2 cellular contexts compared by ENCODE assay signal in genomic region chr9:113853333-113853732, GRCh38.
TF ChIP-seq lines count a peak whose summit lies in the region.

No MANE protein-coding gene starts in this region.

TF ChIP-seq in GM12878, 131 proteins besides CTCF, POLR2A, EP300 and RAD21:
- TF ChIP-seq NKRF (conservative IDR thresholded peaks at IDR 0.05): no peak
- no peak for TF ChIP-seq SKIL (IDR thresholded peaks at IDR 0.05; ENCODE audit: low read depth, poor library complexity, severe bottlenecking)
- no peak for TF ChIP-seq ZBTB33 (IDR thresholded peaks at IDR 0.05)
- TF ChIP-seq SIX5 (IDR thresholded peaks at IDR 0.05; ENCODE audit: low read depth, low read length, severe bottlenecking): no peak
- no peak for TF ChIP-seq EED (IDR thresholded peaks at IDR 0.05; ENCODE audit: low read depth)
- TF ChIP-seq LARP7 (IDR thresholded peaks at IDR 0.05): no peak
- TF ChIP-seq CHD4 (IDR thresholded peaks at IDR 0.05): no peak
- no peak for TF ChIP-seq NR2C2 (IDR thresholded peaks at IDR 0.05; ENCODE audit: borderline replicate concordance, control insufficient read depth, insufficient read length, low read depth)
- TF ChIP-seq, protein P1, sequence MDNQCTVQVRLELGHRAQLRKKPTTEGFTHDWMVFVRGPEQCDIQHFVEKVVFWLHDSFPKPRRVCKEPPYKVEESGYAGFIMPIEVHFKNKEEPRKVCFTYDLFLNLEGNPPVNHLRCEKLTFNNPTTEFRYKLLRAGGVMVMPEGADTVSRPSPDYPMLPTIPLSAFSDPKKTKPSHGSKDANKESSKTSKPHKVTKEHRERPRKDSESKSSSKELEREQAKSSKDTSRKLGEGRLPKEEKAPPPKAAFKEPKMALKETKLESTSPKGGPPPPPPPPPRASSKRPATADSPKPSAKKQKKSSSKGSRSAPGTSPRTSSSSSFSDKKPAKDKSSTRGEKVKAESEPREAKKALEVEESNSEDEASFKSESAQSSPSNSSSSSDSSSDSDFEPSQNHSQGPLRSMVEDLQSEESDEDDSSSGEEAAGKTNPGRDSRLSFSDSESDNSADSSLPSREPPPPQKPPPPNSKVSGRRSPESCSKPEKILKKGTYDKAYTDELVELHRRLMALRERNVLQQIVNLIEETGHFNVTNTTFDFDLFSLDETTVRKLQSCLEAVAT (IDR thresholded peaks at IDR 0.05): no peak
- TF ChIP-seq POLR2AphosphoS2 (IDR thresholded peaks at IDR 0.05; ENCODE audit: low read depth, low read length): no peak
TF ChIP-seq in GM12878: peak in this region for 0.

TF ChIP-seq in liver, 16 proteins besides CTCF, POLR2A, EP300 and RAD21 (continued from another document):
- no peak for TF ChIP-seq ZBTB33 (IDR thresholded peaks at IDR 0.05)
- peak; percentile 31 for TF ChIP-seq HNF4G (IDR thresholded peaks at IDR 0.05)
- TF ChIP-seq SP1 (IDR thresholded peaks at IDR 0.05): no peak
- no peak for TF ChIP-seq JUND (IDR thresholded peaks at IDR 0.05)
- no peak for TF ChIP-seq MAX (IDR thresholded peaks at IDR 0.05)
- peak; percentile 59 to 81 for TF ChIP-seq RXRA (IDR thresholded peaks at IDR 0.05)
- TF ChIP-seq FOXA1 (IDR thresholded peaks at IDR 0.05): no peak
- TF ChIP-seq HNF4A (conservative IDR thresholded peaks at IDR 0.05): peak; percentile 73 to 81
- TF ChIP-seq YY1 (IDR thresholded peaks at IDR 0.05): peak; percentile 33
- TF ChIP-seq TAF1 (conservative IDR thresholded peaks at IDR 0.05): no peak
- peak; percentile 67 for TF ChIP-seq NR2F2 (IDR thresholded peaks at IDR 0.05)
- TF ChIP-seq FOXA2 (IDR thresholded peaks at IDR 0.05): no peak
